In genomic region chr11:22082178-22082577, GRCh38 we compare ENCODE assay signal across 20 cellular contexts.
DNase-seq lines count a peak whose midpoint lies in the region; ATAC-seq and TF ChIP-seq lines count a peak whose summit lies in the region.
"Had no signal": no experiment of that assay in that cellular context is flagged by ENCODE, and none has a peak within 500 bp of the region (broad histone marks: within the 10 kb centered on the region; RNA-seq: fewer than 3 reads in every experiment).

No MANE protein-coding gene starts in this region.

- H2AFZ ChIP-seq in hepatocyte = no peak overlapping the region

- no peaks in the 10 kb centered on the region for H3K79me2 ChIP-seq in hepatocyte

- DNase-seq in hepatocyte (ENCODE audit: low spot score) = no peak
- no peak for DNase-seq in right lobe of liver
- DNase-seq in H7 = no peak
- no peak for DNase-seq in NCI-H2081 treated with DMSO at 0.1 percent for 48 hours (lab: John Stamatoyannopoulos, UW)
- no peak for DNase-seq in cortex of kidney (lab: John Stamatoyannopoulos, UW)
- DNase-seq in activated T-cell treated with anti-CD3 and anti-CD28 coated beads, Interleukin-2, amount 50 U/mL, for 72 hours = no peak
- DNase-seq: AML-193; C1 segment of cervical spinal cord; CD4-positive, alpha-beta memory T cell; CD4-positive, CD25-positive, alpha-beta regulatory T cell; CD8-positive, alpha-beta memory T cell; COR-L47; DMS 273 treated with DMSO at 0.1 percent for 48 hours; DMS79 treated with DMSO at 0.1 percent for 48 hours; GF-D8 had no signal

- no peak for TF ChIP-seq POLR2A in right lobe of liver (IDR thresholded peaks at IDR 0.05)

- peaks cover 8 to 9% of the 10 kb centered on the region in 2 donors for H3K9me3 Mint-ChIP-seq in activated T-cell treated with anti-CD3 and anti-CD28 coated beads, Interleukin-2, amount 50 U/mL, for 72 hours

- H4K20me1 ChIP-seq in BLaER1 (no peaks in the 10 kb centered on the region), hepatocyte (ENCODE audit: insufficient read depth, poor library complexity, severe bottlenecking) (no peaks in the 10 kb centered on the region)

- H3K36me3 Mint-ChIP-seq in activated T-cell treated with anti-CD3 and anti-CD28 coated beads, Interleukin-2, amount 50 U/mL, for 72 hours (ENCODE audit: insufficient read depth in 2 of 2) = no peaks in the 10 kb centered on the region
- H3K36me3 Mint-ChIP-seq: CD14-positive monocyte; CD4-positive, alpha-beta memory T cell; CD4-positive, CD25-positive, alpha-beta regulatory T cell; CD8-positive, alpha-beta memory T cell had no signal

- no peak overlapping the region for H3K27ac Mint-ChIP-seq in activated T-cell treated with anti-CD3 and anti-CD28 coated beads, Interleukin-2, amount 50 U/mL, for 72 hours
- H3K27ac Mint-ChIP-seq: B cell; CD4-positive, alpha-beta memory T cell; CD4-positive, CD25-positive, alpha-beta regulatory T cell; CD8-positive, alpha-beta memory T cell had no signal

- H3K4me1 ChIP-seq in BLaER1 (peaks cover 46% of the 10 kb centered on the region), hepatocyte (ENCODE audit: insufficient read depth) (no peaks in the 10 kb centered on the region), right lobe of liver (peaks cover 0 to 56% (median 14%) of the 10 kb centered on the region in 4 donors)
- H3K4me1 ChIP-seq: A549 had no signal

- H3K27me3 Mint-ChIP-seq in activated T-cell treated with anti-CD3 and anti-CD28 coated beads, Interleukin-2, amount 50 U/mL, for 72 hours (ENCODE audit: low read depth) = no peaks in the 10 kb centered on the region
- H3K27me3 Mint-ChIP-seq: B cell; CD4-positive, alpha-beta memory T cell; CD4-positive, CD25-positive, alpha-beta regulatory T cell; CD8-positive, alpha-beta memory T cell had no signal

- peak in 3 of 4 donors; percentile 22 to 55 (median 26) for ATAC-seq in right lobe of liver
- ATAC-seq in activated T-cell treated with anti-CD3 and anti-CD28 coated beads, Interleukin-2, amount 50 U/mL, for 72 hours (replicated peaks in 1 of 2) = no peak
- ATAC-seq: A549 had no signal

- H3K4me3 ChIP-seq in BLaER1 (no peak overlapping the region), hepatocyte (no peak overlapping the region), right lobe of liver (no peak overlapping the region), H7 (ENCODE audit: insufficient read depth, low read depth, low read length) (no peak overlapping the region)
- H3K4me3 ChIP-seq: A549 had no signal

- H3K9me3 ChIP-seq in BLaER1 = peaks cover 9% of the 10 kb centered on the region; the same call in 1 of the 2 replicates
- no peaks in the 10 kb centered on the region for H3K9me3 ChIP-seq in hepatocyte (ENCODE audit: low read depth)
- no peaks in the 10 kb centered on the region for H3K9me3 ChIP-seq in right lobe of liver
- H3K9me3 ChIP-seq: A549 had no signal

- no peaks in the 10 kb centered on the region for H3K36me3 ChIP-seq in BLaER1
- no peaks in the 10 kb centered on the region for H3K36me3 ChIP-seq in hepatocyte (replicated peaks; ENCODE audit: insufficient read depth, low read depth)
- no peaks in the 10 kb centered on the region for H3K36me3 ChIP-seq in right lobe of liver
- no peaks in the 10 kb centered on the region for H3K36me3 ChIP-seq in H7 (replicated peaks; ENCODE audit: control insufficient read depth, insufficient read depth, low read length)

- H3K27me3 ChIP-seq in BLaER1 (no peaks in the 10 kb centered on the region), hepatocyte (no peaks in the 10 kb centered on the region), right lobe of liver (no peaks in the 10 kb centered on the region), H7 (ENCODE audit: control insufficient read depth, insufficient read depth, low read length) (no peaks in the 10 kb centered on the region)

- no peak overlapping the region for H3K4me3 Mint-ChIP-seq in activated T-cell treated with anti-CD3 and anti-CD28 coated beads, Interleukin-2, amount 50 U/mL, for 72 hours
- H3K4me3 Mint-ChIP-seq: B cell; CD14-positive monocyte; CD4-positive, alpha-beta memory T cell; CD4-positive, CD25-positive, alpha-beta regulatory T cell; CD8-positive, alpha-beta memory T cell had no signal

- peak overlapping the region; percentile 42 for H3K4me2 ChIP-seq in BLaER1
- H3K4me2 ChIP-seq in hepatocyte = peak overlapping the region; percentile 2
- H3K4me2 ChIP-seq: A549 had no signal

- H3K9ac ChIP-seq in BLaER1 = no peak overlapping the region

- no peaks in the 10 kb centered on the region for H3K4me1 Mint-ChIP-seq in activated T-cell treated with anti-CD3 and anti-CD28 coated beads, Interleukin-2, amount 50 U/mL, for 72 hours (ENCODE audit: low read depth)
- H3K4me1 Mint-ChIP-seq: B cell; CD14-positive monocyte; CD4-positive, alpha-beta memory T cell; CD4-positive, CD25-positive, alpha-beta regulatory T cell; CD8-positive, alpha-beta memory T cell had no signal

- H3K27ac ChIP-seq in 22Rv1 (peak overlapping the region; percentile 68), BLaER1 (no peak overlapping the region; the same call in 1 of the 2 replicates), hepatocyte (no peak overlapping the region), right lobe of liver (peak overlapping the region; percentile 39 to 65 (median 46))
- H3K27ac ChIP-seq: A549 had no signal

- intact Hi-C loops in right lobe of liver (cut with DNase I) = no loop called here

- TF ChIP-seq CTCF in 22Rv1 (IDR thresholded peaks at IDR 0.05) (no peak), hepatocyte (IDR thresholded peaks at IDR 0.05; ENCODE audit: poor library complexity) (no peak), right lobe of liver (IDR thresholded peaks at IDR 0.05) (no peak)

- no peaks in the 10 kb centered on the region for H3K9me2 ChIP-seq in hepatocyte (replicated peaks; ENCODE audit: insufficient read depth)

Comparison
In these comparisons a context has a peak if more than half of its experiments do, and no peak if none do; other contexts are left out.
1. H3K27ac ChIP-seq: peak in 22Rv1 (single experiment) and right lobe of liver (3 of 3); none in BLaER1 (single experiment) and hepatocyte (single experiment).
2. ATAC-seq: peak in right lobe of liver (3 of 4); none in activated T-cell treated with anti-CD3 and anti-CD28 coated beads, Interleukin-2, amount 50 U/mL, for 72 hours (0 of 2).